ENCODE assay signal across 1 cellular context in the genomic region with DNA sequence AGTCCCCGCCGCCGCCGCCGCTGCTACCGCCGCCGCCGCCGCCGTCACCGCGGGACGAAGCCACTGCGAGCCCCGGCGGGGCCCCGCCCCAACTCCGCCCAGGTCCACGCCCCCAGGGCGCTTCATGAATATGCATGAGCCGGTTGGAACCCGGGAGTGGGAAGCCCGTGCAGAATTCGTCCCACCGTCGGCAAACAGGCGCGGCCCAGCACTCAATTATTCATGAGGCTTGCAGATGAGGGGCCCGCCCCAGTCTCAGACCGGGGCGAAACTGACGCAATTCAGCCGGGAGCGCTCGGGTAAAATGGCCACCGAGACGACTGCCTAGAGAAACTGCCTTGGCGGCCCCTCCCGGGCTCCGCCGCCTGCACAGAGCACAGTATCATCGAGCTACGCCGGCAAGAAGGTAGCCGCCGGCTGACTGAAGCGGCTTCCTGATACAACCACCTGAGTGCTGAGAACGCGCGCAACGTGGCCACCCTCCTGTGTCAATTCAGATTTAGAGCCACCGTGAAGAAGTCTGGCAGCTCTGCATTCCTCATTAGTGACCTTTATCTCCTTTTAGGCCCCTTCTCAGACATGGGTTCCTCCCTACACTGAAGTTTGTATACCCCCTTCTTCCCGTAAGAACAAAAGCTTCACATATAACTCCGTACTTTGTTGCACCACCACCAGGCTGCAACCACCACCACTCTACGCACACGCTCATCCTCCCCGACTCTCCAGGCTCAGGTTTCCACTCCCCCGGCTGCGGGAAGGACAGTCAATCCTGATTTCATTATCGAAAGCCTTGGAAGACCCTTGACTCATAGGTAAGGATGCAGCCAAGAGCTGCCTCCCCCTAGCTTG.
TF ChIP-seq lines count a peak whose summit lies in the region.

A gene with protein sequence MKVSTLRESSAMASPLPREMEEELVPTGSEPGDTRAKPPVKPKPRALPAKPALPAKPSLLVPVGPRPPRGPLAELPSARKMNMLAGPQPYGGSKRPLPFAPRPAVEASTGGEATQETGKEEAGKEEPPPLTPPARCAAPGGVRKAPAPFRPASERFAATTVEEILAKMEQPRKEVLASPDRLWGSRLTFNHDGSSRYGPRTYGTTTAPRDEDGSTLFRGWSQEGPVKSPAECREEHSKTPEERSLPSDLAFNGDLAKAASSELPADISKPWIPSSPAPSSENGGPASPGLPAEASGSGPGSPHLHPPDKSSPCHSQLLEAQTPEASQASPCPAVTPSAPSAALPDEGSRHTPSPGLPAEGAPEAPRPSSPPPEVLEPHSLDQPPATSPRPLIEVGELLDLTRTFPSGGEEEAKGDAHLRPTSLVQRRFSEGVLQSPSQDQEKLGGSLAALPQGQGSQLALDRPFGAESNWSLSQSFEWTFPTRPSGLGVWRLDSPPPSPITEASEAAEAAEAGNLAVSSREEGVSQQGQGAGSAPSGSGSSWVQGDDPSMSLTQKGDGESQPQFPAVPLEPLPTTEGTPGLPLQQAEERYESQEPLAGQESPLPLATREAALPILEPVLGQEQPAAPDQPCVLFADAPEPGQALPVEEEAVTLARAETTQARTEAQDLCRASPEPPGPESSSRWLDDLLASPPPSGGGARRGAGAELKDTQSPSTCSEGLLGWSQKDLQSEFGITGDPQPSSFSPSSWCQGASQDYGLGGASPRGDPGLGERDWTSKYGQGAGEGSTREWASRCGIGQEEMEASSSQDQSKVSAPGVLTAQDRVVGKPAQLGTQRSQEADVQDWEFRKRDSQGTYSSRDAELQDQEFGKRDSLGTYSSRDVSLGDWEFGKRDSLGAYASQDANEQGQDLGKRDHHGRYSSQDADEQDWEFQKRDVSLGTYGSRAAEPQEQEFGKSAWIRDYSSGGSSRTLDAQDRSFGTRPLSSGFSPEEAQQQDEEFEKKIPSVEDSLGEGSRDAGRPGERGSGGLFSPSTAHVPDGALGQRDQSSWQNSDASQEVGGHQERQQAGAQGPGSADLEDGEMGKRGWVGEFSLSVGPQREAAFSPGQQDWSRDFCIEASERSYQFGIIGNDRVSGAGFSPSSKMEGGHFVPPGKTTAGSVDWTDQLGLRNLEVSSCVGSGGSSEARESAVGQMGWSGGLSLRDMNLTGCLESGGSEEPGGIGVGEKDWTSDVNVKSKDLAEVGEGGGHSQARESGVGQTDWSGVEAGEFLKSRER (N-terminal part only) (minus strand): TSS at position 67 of the 849 bp plus-strand sequence. CDS start 3,067 bp downstream, outside the sequence.

TF ChIP-seq in K562, 482 proteins besides CTCF, POLR2A, EP300 and RAD21 (continued from another document and continues in another):
- TF ChIP-seq, protein P1, sequence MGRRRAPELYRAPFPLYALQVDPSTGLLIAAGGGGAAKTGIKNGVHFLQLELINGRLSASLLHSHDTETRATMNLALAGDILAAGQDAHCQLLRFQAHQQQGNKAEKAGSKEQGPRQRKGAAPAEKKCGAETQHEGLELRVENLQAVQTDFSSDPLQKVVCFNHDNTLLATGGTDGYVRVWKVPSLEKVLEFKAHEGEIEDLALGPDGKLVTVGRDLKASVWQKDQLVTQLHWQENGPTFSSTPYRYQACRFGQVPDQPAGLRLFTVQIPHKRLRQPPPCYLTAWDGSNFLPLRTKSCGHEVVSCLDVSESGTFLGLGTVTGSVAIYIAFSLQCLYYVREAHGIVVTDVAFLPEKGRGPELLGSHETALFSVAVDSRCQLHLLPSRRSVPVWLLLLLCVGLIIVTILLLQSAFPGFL (CRISPR knock-in tag; IDR thresholded peaks at IDR 0.05), result no peak
- TF ChIP-seq MCM3 (IDR thresholded peaks at IDR 0.05), result no peak
- TF ChIP-seq COPS2 (conservative IDR thresholded peaks at IDR 0.05), result no peak
- no peak for TF ChIP-seq ZNF778 (CRISPR knock-in tag; IDR thresholded peaks at IDR 0.05)
- TF ChIP-seq ELF1 (tag; IDR thresholded peaks at IDR 0.05), result peak; percentile 70
- TF ChIP-seq ETV5 (CRISPR knock-in tag; IDR thresholded peaks at IDR 0.05; ENCODE audit: low read depth), result no peak
- no peak for TF ChIP-seq RFX7 (CRISPR knock-in tag; IDR thresholded peaks at IDR 0.05)
- TF ChIP-seq ZKSCAN8 (CRISPR knock-in tag; IDR thresholded peaks at IDR 0.05), result no peak
- TF ChIP-seq GTF2E2 (tag; IDR thresholded peaks at IDR 0.05), result peak; percentile 41; the same call in 1 of the 2 replicates
- TF ChIP-seq, protein P2, sequence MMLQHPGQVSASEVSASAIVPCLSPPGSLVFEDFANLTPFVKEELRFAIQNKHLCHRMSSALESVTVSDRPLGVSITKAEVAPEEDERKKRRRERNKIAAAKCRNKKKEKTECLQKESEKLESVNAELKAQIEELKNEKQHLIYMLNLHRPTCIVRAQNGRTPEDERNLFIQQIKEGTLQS (IDR thresholded peaks at IDR 0.05), result peak; percentile 93
- TF ChIP-seq, protein P2 (CRISPR knock-in tag; conservative IDR thresholded peaks at IDR 0.05), result 0 out of 2 replicates have a peak, but pooled peaks have one; percentile 44
- TF ChIP-seq ZNF232 (CRISPR knock-in tag; IDR thresholded peaks at IDR 0.05), result no peak
- 0 out of 2 replicates have a peak, but pooled peaks have one; percentile 64 for TF ChIP-seq BACH1 (tag; IDR thresholded peaks at IDR 0.05)
- TF ChIP-seq ZNF263 (CRISPR knock-in tag; IDR thresholded peaks at IDR 0.05; ENCODE audit: borderline replicate concordance), result no peak
- TF ChIP-seq ZFP30 (CRISPR knock-in tag; IDR thresholded peaks at IDR 0.05; ENCODE audit: borderline replicate concordance), result no peak
- TF ChIP-seq HNRNPH1 (optimal IDR thresholded peaks at IDR 0.05; ENCODE audit: low read depth, low read length), result no peak
- peak; percentile 78 to 81 for TF ChIP-seq NRF1 (conservative IDR thresholded peaks at IDR 0.05 in 1 of 2, IDR thresholded peaks at IDR 0.05 in 1 of 2)
- TF ChIP-seq, protein P3, sequence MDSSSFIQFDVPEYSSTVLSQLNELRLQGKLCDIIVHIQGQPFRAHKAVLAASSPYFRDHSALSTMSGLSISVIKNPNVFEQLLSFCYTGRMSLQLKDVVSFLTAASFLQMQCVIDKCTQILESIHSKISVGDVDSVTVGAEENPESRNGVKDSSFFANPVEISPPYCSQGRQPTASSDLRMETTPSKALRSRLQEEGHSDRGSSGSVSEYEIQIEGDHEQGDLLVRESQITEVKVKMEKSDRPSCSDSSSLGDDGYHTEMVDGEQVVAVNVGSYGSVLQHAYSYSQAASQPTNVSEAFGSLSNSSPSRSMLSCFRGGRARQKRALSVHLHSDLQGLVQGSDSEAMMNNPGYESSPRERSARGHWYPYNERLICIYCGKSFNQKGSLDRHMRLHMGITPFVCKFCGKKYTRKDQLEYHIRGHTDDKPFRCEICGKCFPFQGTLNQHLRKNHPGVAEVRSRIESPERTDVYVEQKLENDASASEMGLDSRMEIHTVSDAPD (CRISPR knock-in tag; IDR thresholded peaks at IDR 0.05), result no peak
- TF ChIP-seq ZNF347 (CRISPR knock-in tag; IDR thresholded peaks at IDR 0.05; ENCODE audit: low read depth), result no peak
- TF ChIP-seq, protein P4, sequence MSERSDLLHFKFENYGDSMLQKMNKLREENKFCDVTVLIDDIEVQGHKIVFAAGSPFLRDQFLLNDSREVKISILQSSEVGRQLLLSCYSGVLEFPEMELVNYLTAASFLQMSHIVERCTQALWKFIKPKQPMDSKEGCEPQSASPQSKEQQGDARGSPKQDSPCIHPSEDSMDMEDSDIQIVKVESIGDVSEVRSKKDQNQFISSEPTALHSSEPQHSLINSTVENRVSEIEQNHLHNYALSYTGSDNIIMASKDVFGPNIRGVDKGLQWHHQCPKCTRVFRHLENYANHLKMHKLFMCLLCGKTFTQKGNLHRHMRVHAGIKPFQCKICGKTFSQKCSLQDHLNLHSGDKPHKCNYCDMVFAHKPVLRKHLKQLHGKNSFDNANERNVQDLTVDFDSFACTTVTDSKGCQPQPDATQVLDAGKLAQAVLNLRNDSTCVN (CRISPR knock-in tag; IDR thresholded peaks at IDR 0.05), result no peak
- no peak for TF ChIP-seq ILF3 (IDR thresholded peaks at IDR 0.05; ENCODE audit: borderline replicate concordance)
- TF ChIP-seq PTBP1 (IDR thresholded peaks at IDR 0.05; ENCODE audit: low read depth, low read length), result no peak
- TF ChIP-seq, protein P5, sequence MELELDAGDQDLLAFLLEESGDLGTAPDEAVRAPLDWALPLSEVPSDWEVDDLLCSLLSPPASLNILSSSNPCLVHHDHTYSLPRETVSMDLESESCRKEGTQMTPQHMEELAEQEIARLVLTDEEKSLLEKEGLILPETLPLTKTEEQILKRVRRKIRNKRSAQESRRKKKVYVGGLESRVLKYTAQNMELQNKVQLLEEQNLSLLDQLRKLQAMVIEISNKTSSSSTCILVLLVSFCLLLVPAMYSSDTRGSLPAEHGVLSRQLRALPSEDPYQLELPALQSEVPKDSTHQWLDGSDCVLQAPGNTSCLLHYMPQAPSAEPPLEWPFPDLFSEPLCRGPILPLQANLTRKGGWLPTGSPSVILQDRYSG (tag; conservative IDR thresholded peaks at IDR 0.05; ENCODE audit: low read depth), result no peak
- TF ChIP-seq C11orf30 (IDR thresholded peaks at IDR 0.05; ENCODE audit: low read depth), result no peak
- peak; percentile 28; the same call in 1 of the 2 replicates for TF ChIP-seq PML (IDR thresholded peaks at IDR 0.05; ENCODE audit: low read length)
- TF ChIP-seq GABPA (tag; conservative IDR thresholded peaks at IDR 0.05; ENCODE audit: low read depth), result peak; percentile 64
- TF ChIP-seq ZNF408 (CRISPR knock-in tag; IDR thresholded peaks at IDR 0.05; ENCODE audit: low read depth), result no peak
- TF ChIP-seq ESRRA (IDR thresholded peaks at IDR 0.05; ENCODE audit: borderline replicate concordance, low read depth), result peak; percentile 51; the same call in 1 of the 2 replicates
- TF ChIP-seq EGR1 (conservative IDR thresholded peaks at IDR 0.05), result no peak; the same call in 1 of the 2 replicates
- TF ChIP-seq SRSF9 (IDR thresholded peaks at IDR 0.05; ENCODE audit: borderline replicate concordance, low read depth, low read length), result no peak
- TF ChIP-seq ZNF197 (CRISPR knock-in tag; IDR thresholded peaks at IDR 0.05; ENCODE audit: low read depth), result no peak
- TF ChIP-seq ZNF217 (CRISPR knock-in tag; IDR thresholded peaks at IDR 0.05), result no peak
- TF ChIP-seq, protein P6, sequence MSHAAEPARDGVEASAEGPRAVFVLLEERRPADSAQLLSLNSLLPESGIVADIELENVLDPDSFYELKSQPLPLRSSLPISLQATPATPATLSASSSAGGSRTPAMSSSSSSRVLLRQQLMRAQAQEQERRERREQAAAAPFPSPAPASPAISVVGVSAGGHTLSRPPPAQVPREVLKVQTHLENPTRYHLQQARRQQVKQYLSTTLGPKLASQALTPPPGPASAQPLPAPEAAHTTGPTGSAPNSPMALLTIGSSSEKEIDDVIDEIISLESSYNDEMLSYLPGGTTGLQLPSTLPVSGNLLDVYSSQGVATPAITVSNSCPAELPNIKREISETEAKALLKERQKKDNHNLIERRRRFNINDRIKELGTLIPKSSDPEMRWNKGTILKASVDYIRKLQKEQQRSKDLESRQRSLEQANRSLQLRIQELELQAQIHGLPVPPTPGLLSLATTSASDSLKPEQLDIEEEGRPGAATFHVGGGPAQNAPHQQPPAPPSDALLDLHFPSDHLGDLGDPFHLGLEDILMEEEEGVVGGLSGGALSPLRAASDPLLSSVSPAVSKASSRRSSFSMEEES (CRISPR knock-in tag; IDR thresholded peaks at IDR 0.05), result no peak
- no peak for TF ChIP-seq SLC30A9 (CRISPR knock-in tag; IDR thresholded peaks at IDR 0.05)
- no peak for TF ChIP-seq ZNF780A (CRISPR knock-in tag; IDR thresholded peaks at IDR 0.05)
- TF ChIP-seq HDGF (IDR thresholded peaks at IDR 0.05), result 0 out of 2 replicates have a peak, but pooled peaks have one; percentile 24
- TF ChIP-seq PHB2 (IDR thresholded peaks at IDR 0.05; ENCODE audit: low read depth), result no peak
- TF ChIP-seq SMAD1 (IDR thresholded peaks at IDR 0.05; ENCODE audit: low read depth, low read length, partially characterized antibody), result peak; percentile 86
- TF ChIP-seq, protein P7, sequence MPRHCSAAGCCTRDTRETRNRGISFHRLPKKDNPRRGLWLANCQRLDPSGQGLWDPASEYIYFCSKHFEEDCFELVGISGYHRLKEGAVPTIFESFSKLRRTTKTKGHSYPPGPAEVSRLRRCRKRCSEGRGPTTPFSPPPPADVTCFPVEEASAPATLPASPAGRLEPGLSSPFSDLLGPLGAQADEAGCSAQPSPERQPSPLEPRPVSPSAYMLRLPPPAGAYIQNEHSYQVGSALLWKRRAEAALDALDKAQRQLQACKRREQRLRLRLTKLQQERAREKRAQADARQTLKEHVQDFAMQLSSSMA (CRISPR knock-in tag; IDR thresholded peaks at IDR 0.05), result no peak
- no peak for TF ChIP-seq HSF4 (CRISPR knock-in tag; IDR thresholded peaks at IDR 0.05; ENCODE audit: borderline replicate concordance)
- no peak for TF ChIP-seq MCM5 (IDR thresholded peaks at IDR 0.05; ENCODE audit: low read depth)
- no peak for TF ChIP-seq PTRF (tag; IDR thresholded peaks at IDR 0.05)
- peak in 1 of 2 experiments; percentile 80; a peak in 3 of 4 replicates for TF ChIP-seq MAZ (CRISPR knock-in tag; conservative IDR thresholded peaks at IDR 0.05 in 1 of 2, IDR thresholded peaks at IDR 0.05 in 1 of 2)
- TF ChIP-seq NCOA6 (IDR thresholded peaks at IDR 0.05), result no peak
- TF ChIP-seq TAF1 (IDR thresholded peaks at IDR 0.05; ENCODE audit: control insufficient read depth, extremely low read depth, insufficient read depth, low read length, severe bottlenecking), result peak; percentile 74
- TF ChIP-seq XRCC5 (IDR thresholded peaks at IDR 0.05; ENCODE audit: low read depth, low read length), result no peak
- TF ChIP-seq GATAD2A (IDR thresholded peaks at IDR 0.05), result no peak
- TF ChIP-seq, protein P8, sequence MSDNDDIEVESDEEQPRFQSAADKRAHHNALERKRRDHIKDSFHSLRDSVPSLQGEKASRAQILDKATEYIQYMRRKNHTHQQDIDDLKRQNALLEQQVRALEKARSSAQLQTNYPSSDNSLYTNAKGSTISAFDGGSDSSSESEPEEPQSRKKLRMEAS (CRISPR knock-in tag; IDR thresholded peaks at IDR 0.05), result peak; percentile 52; the same call in 1 of the 2 replicates
- peak; percentile 78; the same call in 1 of the 2 replicates for TF ChIP-seq SNIP1 (IDR thresholded peaks at IDR 0.05; ENCODE audit: low read depth)
- TF ChIP-seq, protein P9, sequence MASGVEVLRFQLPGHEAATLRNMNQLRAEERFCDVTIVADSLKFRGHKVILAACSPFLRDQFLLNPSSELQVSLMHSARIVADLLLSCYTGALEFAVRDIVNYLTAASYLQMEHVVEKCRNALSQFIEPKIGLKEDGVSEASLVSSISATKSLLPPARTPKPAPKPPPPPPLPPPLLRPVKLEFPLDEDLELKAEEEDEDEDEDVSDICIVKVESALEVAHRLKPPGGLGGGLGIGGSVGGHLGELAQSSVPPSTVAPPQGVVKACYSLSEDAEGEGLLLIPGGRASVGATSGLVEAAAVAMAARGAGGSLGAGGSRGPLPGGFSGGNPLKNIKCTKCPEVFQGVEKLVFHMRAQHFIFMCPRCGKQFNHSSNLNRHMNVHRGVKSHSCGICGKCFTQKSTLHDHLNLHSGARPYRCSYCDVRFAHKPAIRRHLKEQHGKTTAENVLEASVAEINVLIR (CRISPR knock-in tag; IDR thresholded peaks at IDR 0.05), result no peak
- no peak for TF ChIP-seq SMARCB1 (IDR thresholded peaks at IDR 0.05; ENCODE audit: insufficient read length, low read depth)
- peak; percentile 83 for TF ChIP-seq BHLHE40 (IDR thresholded peaks at IDR 0.05; ENCODE audit: low read length)
- no peak for TF ChIP-seq RBM15 (IDR thresholded peaks at IDR 0.05; ENCODE audit: insufficient read depth, low read length)
- peak; percentile 9 for TF ChIP-seq HDAC3 (IDR thresholded peaks at IDR 0.05; ENCODE audit: borderline replicate concordance, partially characterized antibody)
